ENCODE assay signal across 11 cellular contexts in the genomic region with DNA sequence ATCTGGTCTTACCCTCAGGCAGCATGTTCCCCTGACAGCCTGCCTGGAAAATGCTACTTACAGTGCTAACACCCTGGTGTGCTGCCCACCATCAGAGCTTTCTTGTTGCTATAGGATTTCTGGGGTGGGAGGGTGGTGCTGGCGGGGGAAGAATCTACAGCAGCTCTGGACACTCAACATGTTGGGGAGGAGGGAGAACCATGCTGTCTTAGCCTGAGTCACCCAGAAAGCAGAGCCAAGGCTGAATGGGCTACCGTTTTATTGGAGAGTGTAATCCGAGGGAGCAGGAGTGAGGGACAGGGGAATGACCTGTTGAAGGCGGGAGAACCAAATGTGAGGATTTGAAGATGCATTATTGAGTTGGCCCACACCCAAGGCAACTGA. TPM values are rescaled to one million over a fixed set of nuclear protein-coding genes. Genes with fewer than 3 reads are reported as not detected.
DNase-seq lines count a peak whose midpoint lies in the region; ATAC-seq and TF ChIP-seq lines count a peak whose summit lies in the region.
"Had no signal": no experiment of that assay in that cellular context is flagged by ENCODE, and none has a peak within 500 bp of the region (broad histone marks: within the 10 kb centered on the region; RNA-seq: fewer than 3 reads in every experiment).

No MANE protein-coding gene starts in this region.

- H3K4me1 ChIP-seq in HAP-1 = no peaks in the 10 kb centered on the region

- peak; percentile 8 for ATAC-seq in GM19438 (IDR thresholded peaks at IDR 0.05; ENCODE audit: low read depth, unreplicated experiment)
- ATAC-seq in HG02970 (IDR thresholded peaks at IDR 0.05; ENCODE audit: low FRiP score, unreplicated experiment) = peak; percentile 17
- ATAC-seq in activated CD8-positive, alpha-beta T cell treated with anti-CD3 and anti-CD28 coated beads, Interleukin-2, amount 10 ng/mL, durations not matched to agents 7 days and 5 days = peak; percentile 44
- ATAC-seq: esophagus mucosa had no signal

- H3K27ac Mint-ChIP-seq in activated CD8-positive, alpha-beta T cell treated with anti-CD3 and anti-CD28 coated beads, Interleukin-2, amount 10 ng/mL, durations not matched to agents 7 days and 5 days = no peak overlapping the region

- no peaks in the 10 kb centered on the region for H3K9me3 Mint-ChIP-seq in activated CD8-positive, alpha-beta T cell treated with anti-CD3 and anti-CD28 coated beads, Interleukin-2, amount 10 ng/mL, durations not matched to agents 7 days and 5 days (ENCODE audit: insufficient read depth)

- H3K4me3 ChIP-seq in GM12865 (ENCODE audit: low read depth, low read length) (peak overlapping the region; percentile 24; the same call in 1 of the 2 replicates), HAP-1 (no peak overlapping the region), H7 (ENCODE audit: insufficient read depth, low read depth, low read length) (no peak overlapping the region)

- H3K4me3 Mint-ChIP-seq in activated CD8-positive, alpha-beta T cell treated with anti-CD3 and anti-CD28 coated beads, Interleukin-2, amount 10 ng/mL, durations not matched to agents 7 days and 5 days = no peak overlapping the region

- H3K4me1 Mint-ChIP-seq in activated CD8-positive, alpha-beta T cell treated with anti-CD3 and anti-CD28 coated beads, Interleukin-2, amount 10 ng/mL, durations not matched to agents 7 days and 5 days (ENCODE audit: low read depth) = peaks cover 18% of the 10 kb centered on the region

- H3K36me3 Mint-ChIP-seq in activated CD8-positive, alpha-beta T cell treated with anti-CD3 and anti-CD28 coated beads, Interleukin-2, amount 10 ng/mL, durations not matched to agents 7 days and 5 days (ENCODE audit: low read depth) = no peaks in the 10 kb centered on the region

- CTCF ChIA-PET in activated CD8-positive, alpha-beta T cell treated with anti-CD3 and anti-CD28 coated beads, Interleukin-2, amount 10 ng/mL, durations not matched to agents 7 days and 5 days (lab: Charles Lee) = interaction anchor here (0.6 to 4.2 kb wide), 3 partner anchors 52 to 412 kb away, joined by 3 to 70 read pairs (median 15); no protein-coding TSS in a partner anchor

- in situ Hi-C loops in HAP-1 (cut with MboI; ENCODE audit: low sequenced_read_pairs) = loop anchor here (5.0 to 25.0 kb wide), 2 partner anchors 410 to 965 kb away; no protein-coding TSS in a partner anchor

- peak; percentile 25 for DNase-seq in GM12865 (ENCODE audit: low read depth)
- no peak for DNase-seq in activated CD8-positive, alpha-beta T cell treated with anti-CD3 and anti-CD28 coated beads, Interleukin-2, amount 10 ng/mL, durations not matched to agents 7 days and 5 days
- no peak for DNase-seq in HAP-1 (ENCODE audit: low spot score in 2 of 2)
- no peak for DNase-seq in putamen (ENCODE audit: low spot score)
- no peak for DNase-seq in H7
- no peak for DNase-seq in activated CD4-positive, CD25-positive, alpha-beta regulatory T cell treated with anti-CD3 and anti-CD28 coated beads, Interleukin-2, amount 50 U/mL, for 72 hours
- DNase-seq: DMS153, NCI-H510A had no signal

- POLR2A ChIA-PET in activated CD8-positive, alpha-beta T cell treated with anti-CD3 and anti-CD28 coated beads, Interleukin-2, amount 10 ng/mL, durations not matched to agents 7 days and 5 days (lab: Charles Lee) = interaction anchor here (1.2 kb wide), 1 partner anchor 46 kb away, joined by 4 read pairs; a partner anchor contains a TSS

- H3K27me3 ChIP-seq in HAP-1 (ENCODE audit: low read depth) = no peaks in the 10 kb centered on the region
- H3K27me3 ChIP-seq in H7 (ENCODE audit: control insufficient read depth, insufficient read depth, low read length) = no peaks in the 10 kb centered on the region; the same call in 1 of the 2 replicates

- no peak for TF ChIP-seq CTCF in GM12865 (IDR thresholded peaks at IDR 0.05; ENCODE audit: insufficient read depth, low read depth, low read length, missing control alignments)

- no peaks in the 10 kb centered on the region for H3K27me3 Mint-ChIP-seq in activated CD8-positive, alpha-beta T cell treated with anti-CD3 and anti-CD28 coated beads, Interleukin-2, amount 10 ng/mL, durations not matched to agents 7 days and 5 days (ENCODE audit: low read depth)

- no peaks in the 10 kb centered on the region for H3K9me3 ChIP-seq in HAP-1

- H3K36me3 ChIP-seq in HAP-1 (replicated peaks) = no peaks in the 10 kb centered on the region
- H3K36me3 ChIP-seq in H7 (replicated peaks; ENCODE audit: control insufficient read depth, insufficient read depth, low read length) = no peaks in the 10 kb centered on the region

RNA-seq across cellular contexts. Expression of a gene that starts 45.6 kb away (rescaled TPM):
- total RNA-seq in activated CD8-positive, alpha-beta T cell treated with anti-CD3 and anti-CD28 coated beads, Interleukin-2, amount 10 ng/mL, durations not matched to agents 7 days and 5 days = 10 to 100 TPM; 22.2 to 24.1 TPM
- total RNA-seq in H7 (2014; rRNA removed; shearing (Covaris generic)) = 9.3 and 11.2 TPM in 2 replicates
